1 cellular context compared by ENCODE assay signal in the genomic region with DNA sequence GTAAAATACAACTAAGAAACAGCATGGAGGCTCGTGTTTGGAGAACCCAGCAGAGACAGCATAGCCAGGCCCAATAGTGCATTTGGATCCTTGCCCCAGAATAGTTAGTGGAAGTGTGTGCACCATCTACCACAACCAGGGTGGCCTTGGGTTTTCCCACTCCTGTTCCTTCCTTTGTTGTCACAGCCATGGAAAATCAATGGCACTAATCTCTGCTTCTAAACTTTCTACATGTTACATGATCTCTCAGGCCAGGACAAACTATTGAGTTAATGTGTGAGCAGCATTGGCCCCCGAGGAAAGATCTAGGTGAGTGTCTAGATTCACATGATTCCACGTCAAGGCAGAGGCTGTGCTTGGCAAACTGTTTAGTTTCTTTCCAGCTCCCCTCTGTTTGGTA.
TF ChIP-seq lines count a peak whose summit lies in the region.

No MANE protein-coding gene starts in this region.

TF ChIP-seq in HepG2, 621 proteins besides CTCF, POLR2A, EP300 and RAD21 (continued from another document and continues in another):
- TF ChIP-seq, protein P1, sequence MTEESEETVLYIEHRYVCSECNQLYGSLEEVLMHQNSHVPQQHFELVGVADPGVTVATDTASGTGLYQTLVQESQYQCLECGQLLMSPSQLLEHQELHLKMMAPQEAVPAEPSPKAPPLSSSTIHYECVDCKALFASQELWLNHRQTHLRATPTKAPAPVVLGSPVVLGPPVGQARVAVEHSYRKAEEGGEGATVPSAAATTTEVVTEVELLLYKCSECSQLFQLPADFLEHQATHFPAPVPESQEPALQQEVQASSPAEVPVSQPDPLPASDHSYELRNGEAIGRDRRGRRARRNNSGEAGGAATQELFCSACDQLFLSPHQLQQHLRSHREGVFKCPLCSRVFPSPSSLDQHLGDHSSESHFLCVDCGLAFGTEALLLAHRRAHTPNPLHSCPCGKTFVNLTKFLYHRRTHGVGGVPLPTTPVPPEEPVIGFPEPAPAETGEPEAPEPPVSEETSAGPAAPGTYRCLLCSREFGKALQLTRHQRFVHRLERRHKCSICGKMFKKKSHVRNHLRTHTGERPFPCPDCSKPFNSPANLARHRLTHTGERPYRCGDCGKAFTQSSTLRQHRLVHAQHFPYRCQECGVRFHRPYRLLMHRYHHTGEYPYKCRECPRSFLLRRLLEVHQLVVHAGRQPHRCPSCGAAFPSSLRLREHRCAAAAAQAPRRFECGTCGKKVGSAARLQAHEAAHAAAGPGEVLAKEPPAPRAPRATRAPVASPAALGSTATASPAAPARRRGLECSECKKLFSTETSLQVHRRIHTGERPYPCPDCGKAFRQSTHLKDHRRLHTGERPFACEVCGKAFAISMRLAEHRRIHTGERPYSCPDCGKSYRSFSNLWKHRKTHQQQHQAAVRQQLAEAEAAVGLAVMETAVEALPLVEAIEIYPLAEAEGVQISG (CRISPR knock-in tag; IDR thresholded peaks at IDR 0.05): peak; percentile 46; the same call in 1 of the 2 replicates
- no peak for TF ChIP-seq ZNF746 (CRISPR knock-in tag; IDR thresholded peaks at IDR 0.05)
- TF ChIP-seq SATB2 (CRISPR knock-in tag; IDR thresholded peaks at IDR 0.05): no peak
- TF ChIP-seq AGO1 (IDR thresholded peaks at IDR 0.05; ENCODE audit: low read depth, low read length, poor library complexity, severe bottlenecking): no peak
- no peak for TF ChIP-seq STAT5B (CRISPR knock-in tag; IDR thresholded peaks at IDR 0.05)
- TF ChIP-seq, protein P2, sequence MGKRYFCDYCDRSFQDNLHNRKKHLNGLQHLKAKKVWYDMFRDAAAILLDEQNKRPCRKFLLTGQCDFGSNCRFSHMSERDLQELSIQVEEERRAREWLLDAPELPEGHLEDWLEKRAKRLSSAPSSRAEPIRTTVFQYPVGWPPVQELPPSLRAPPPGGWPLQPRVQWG (CRISPR knock-in tag; IDR thresholded peaks at IDR 0.05; ENCODE audit: borderline replicate concordance, low read depth): no peak
- TF ChIP-seq TAF1 (CRISPR knock-in tag; IDR thresholded peaks at IDR 0.05): no peak
- TF ChIP-seq ZNF256 (CRISPR knock-in tag; conservative IDR thresholded peaks at IDR 0.05): no peak
- TF ChIP-seq ZNF562 (CRISPR knock-in tag; IDR thresholded peaks at IDR 0.05; ENCODE audit: borderline replicate concordance): no peak
- TF ChIP-seq ZBTB7B (CRISPR knock-in tag; IDR thresholded peaks at IDR 0.05): no peak
- TF ChIP-seq, protein P3, sequence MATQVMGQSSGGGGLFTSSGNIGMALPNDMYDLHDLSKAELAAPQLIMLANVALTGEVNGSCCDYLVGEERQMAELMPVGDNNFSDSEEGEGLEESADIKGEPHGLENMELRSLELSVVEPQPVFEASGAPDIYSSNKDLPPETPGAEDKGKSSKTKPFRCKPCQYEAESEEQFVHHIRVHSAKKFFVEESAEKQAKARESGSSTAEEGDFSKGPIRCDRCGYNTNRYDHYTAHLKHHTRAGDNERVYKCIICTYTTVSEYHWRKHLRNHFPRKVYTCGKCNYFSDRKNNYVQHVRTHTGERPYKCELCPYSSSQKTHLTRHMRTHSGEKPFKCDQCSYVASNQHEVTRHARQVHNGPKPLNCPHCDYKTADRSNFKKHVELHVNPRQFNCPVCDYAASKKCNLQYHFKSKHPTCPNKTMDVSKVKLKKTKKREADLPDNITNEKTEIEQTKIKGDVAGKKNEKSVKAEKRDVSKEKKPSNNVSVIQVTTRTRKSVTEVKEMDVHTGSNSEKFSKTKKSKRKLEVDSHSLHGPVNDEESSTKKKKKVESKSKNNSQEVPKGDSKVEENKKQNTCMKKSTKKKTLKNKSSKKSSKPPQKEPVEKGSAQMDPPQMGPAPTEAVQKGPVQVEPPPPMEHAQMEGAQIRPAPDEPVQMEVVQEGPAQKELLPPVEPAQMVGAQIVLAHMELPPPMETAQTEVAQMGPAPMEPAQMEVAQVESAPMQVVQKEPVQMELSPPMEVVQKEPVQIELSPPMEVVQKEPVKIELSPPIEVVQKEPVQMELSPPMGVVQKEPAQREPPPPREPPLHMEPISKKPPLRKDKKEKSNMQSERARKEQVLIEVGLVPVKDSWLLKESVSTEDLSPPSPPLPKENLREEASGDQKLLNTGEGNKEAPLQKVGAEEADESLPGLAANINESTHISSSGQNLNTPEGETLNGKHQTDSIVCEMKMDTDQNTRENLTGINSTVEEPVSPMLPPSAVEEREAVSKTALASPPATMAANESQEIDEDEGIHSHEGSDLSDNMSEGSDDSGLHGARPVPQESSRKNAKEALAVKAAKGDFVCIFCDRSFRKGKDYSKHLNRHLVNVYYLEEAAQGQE (IDR thresholded peaks at IDR 0.05; ENCODE audit: borderline replicate concordance in 1 of 2, low read depth in 1 of 2, low read length in 2 of 2): no peak
- TF ChIP-seq ZNF768 (CRISPR knock-in tag; IDR thresholded peaks at IDR 0.05): no peak
- TF ChIP-seq, protein P4, sequence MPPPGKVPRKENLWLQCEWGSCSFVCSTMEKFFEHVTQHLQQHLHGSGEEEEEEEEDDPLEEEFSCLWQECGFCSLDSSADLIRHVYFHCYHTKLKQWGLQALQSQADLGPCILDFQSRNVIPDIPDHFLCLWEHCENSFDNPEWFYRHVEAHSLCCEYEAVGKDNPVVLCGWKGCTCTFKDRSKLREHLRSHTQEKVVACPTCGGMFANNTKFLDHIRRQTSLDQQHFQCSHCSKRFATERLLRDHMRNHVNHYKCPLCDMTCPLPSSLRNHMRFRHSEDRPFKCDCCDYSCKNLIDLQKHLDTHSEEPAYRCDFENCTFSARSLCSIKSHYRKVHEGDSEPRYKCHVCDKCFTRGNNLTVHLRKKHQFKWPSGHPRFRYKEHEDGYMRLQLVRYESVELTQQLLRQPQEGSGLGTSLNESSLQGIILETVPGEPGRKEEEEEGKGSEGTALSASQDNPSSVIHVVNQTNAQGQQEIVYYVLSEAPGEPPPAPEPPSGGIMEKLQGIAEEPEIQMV (CRISPR knock-in tag; IDR thresholded peaks at IDR 0.05; ENCODE audit: low read depth): no peak
- TF ChIP-seq, protein P5, sequence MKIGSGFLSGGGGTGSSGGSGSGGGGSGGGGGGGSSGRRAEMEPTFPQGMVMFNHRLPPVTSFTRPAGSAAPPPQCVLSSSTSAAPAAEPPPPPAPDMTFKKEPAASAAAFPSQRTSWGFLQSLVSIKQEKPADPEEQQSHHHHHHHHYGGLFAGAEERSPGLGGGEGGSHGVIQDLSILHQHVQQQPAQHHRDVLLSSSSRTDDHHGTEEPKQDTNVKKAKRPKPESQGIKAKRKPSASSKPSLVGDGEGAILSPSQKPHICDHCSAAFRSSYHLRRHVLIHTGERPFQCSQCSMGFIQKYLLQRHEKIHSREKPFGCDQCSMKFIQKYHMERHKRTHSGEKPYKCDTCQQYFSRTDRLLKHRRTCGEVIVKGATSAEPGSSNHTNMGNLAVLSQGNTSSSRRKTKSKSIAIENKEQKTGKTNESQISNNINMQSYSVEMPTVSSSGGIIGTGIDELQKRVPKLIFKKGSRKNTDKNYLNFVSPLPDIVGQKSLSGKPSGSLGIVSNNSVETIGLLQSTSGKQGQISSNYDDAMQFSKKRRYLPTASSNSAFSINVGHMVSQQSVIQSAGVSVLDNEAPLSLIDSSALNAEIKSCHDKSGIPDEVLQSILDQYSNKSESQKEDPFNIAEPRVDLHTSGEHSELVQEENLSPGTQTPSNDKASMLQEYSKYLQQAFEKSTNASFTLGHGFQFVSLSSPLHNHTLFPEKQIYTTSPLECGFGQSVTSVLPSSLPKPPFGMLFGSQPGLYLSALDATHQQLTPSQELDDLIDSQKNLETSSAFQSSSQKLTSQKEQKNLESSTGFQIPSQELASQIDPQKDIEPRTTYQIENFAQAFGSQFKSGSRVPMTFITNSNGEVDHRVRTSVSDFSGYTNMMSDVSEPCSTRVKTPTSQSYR (CRISPR knock-in tag; IDR thresholded peaks at IDR 0.05; ENCODE audit: borderline replicate concordance): no peak
- TF ChIP-seq MTF1 (CRISPR knock-in tag; IDR thresholded peaks at IDR 0.05): no peak
- TF ChIP-seq PHF20 (CRISPR knock-in tag; IDR thresholded peaks at IDR 0.05): no peak
- TF ChIP-seq, protein P6, sequence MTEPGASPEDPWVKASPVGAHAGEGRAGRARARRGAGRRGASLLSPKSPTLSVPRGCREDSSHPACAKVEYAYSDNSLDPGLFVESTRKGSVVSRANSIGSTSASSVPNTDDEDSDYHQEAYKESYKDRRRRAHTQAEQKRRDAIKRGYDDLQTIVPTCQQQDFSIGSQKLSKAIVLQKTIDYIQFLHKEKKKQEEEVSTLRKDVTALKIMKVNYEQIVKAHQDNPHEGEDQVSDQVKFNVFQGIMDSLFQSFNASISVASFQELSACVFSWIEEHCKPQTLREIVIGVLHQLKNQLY (CRISPR knock-in tag; IDR thresholded peaks at IDR 0.05): no peak
- TF ChIP-seq, protein P7, sequence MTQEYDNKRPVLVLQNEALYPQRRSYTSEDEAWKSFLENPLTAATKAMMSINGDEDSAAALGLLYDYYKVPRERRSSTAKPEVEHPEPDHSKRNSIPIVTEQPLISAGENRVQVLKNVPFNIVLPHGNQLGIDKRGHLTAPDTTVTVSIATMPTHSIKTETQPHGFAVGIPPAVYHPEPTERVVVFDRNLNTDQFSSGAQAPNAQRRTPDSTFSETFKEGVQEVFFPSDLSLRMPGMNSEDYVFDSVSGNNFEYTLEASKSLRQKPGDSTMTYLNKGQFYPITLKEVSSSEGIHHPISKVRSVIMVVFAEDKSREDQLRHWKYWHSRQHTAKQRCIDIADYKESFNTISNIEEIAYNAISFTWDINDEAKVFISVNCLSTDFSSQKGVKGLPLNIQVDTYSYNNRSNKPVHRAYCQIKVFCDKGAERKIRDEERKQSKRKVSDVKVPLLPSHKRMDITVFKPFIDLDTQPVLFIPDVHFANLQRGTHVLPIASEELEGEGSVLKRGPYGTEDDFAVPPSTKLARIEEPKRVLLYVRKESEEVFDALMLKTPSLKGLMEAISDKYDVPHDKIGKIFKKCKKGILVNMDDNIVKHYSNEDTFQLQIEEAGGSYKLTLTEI (CRISPR knock-in tag; conservative IDR thresholded peaks at IDR 0.05): no peak
- no peak for TF ChIP-seq SUZ12 (IDR thresholded peaks at IDR 0.05; ENCODE audit: low read depth, low read length)
- TF ChIP-seq DPF2 (CRISPR knock-in tag; IDR thresholded peaks at IDR 0.05; ENCODE audit: borderline replicate concordance, low read depth): no peak
- TF ChIP-seq, protein P8, sequence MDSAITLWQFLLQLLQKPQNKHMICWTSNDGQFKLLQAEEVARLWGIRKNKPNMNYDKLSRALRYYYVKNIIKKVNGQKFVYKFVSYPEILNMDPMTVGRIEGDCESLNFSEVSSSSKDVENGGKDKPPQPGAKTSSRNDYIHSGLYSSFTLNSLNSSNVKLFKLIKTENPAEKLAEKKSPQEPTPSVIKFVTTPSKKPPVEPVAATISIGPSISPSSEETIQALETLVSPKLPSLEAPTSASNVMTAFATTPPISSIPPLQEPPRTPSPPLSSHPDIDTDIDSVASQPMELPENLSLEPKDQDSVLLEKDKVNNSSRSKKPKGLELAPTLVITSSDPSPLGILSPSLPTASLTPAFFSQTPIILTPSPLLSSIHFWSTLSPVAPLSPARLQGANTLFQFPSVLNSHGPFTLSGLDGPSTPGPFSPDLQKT (CRISPR knock-in tag; IDR thresholded peaks at IDR 0.05; ENCODE audit: borderline replicate concordance): no peak
- peak; percentile 38; the same call in 1 of the 2 replicates for TF ChIP-seq SOX5 (CRISPR knock-in tag; IDR thresholded peaks at IDR 0.05; ENCODE audit: borderline replicate concordance)
- no peak for TF ChIP-seq ZNF143 (CRISPR knock-in tag; IDR thresholded peaks at IDR 0.05)
- TF ChIP-seq MBD4 (IDR thresholded peaks at IDR 0.05; ENCODE audit: borderline replicate concordance, low read length): no peak
- TF ChIP-seq ZNF878 (CRISPR knock-in tag; IDR thresholded peaks at IDR 0.05): no peak
- no peak for TF ChIP-seq HHEX (CRISPR knock-in tag; IDR thresholded peaks at IDR 0.05)
- TF ChIP-seq, protein P9, sequence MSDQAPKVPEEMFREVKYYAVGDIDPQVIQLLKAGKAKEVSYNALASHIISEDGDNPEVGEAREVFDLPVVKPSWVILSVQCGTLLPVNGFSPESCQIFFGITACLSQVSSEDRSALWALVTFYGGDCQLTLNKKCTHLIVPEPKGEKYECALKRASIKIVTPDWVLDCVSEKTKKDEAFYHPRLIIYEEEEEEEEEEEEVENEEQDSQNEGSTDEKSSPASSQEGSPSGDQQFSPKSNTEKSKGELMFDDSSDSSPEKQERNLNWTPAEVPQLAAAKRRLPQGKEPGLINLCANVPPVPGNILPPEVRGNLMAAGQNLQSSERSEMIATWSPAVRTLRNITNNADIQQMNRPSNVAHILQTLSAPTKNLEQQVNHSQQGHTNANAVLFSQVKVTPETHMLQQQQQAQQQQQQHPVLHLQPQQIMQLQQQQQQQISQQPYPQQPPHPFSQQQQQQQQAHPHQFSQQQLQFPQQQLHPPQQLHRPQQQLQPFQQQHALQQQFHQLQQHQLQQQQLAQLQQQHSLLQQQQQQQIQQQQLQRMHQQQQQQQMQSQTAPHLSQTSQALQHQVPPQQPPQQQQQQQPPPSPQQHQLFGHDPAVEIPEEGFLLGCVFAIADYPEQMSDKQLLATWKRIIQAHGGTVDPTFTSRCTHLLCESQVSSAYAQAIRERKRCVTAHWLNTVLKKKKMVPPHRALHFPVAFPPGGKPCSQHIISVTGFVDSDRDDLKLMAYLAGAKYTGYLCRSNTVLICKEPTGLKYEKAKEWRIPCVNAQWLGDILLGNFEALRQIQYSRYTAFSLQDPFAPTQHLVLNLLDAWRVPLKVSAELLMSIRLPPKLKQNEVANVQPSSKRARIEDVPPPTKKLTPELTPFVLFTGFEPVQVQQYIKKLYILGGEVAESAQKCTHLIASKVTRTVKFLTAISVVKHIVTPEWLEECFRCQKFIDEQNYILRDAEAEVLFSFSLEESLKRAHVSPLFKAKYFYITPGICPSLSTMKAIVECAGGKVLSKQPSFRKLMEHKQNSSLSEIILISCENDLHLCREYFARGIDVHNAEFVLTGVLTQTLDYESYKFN (CRISPR knock-in tag; conservative IDR thresholded peaks at IDR 0.05): peak; percentile 80
- TF ChIP-seq, protein P10, sequence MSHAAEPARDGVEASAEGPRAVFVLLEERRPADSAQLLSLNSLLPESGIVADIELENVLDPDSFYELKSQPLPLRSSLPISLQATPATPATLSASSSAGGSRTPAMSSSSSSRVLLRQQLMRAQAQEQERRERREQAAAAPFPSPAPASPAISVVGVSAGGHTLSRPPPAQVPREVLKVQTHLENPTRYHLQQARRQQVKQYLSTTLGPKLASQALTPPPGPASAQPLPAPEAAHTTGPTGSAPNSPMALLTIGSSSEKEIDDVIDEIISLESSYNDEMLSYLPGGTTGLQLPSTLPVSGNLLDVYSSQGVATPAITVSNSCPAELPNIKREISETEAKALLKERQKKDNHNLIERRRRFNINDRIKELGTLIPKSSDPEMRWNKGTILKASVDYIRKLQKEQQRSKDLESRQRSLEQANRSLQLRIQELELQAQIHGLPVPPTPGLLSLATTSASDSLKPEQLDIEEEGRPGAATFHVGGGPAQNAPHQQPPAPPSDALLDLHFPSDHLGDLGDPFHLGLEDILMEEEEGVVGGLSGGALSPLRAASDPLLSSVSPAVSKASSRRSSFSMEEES (CRISPR knock-in tag; IDR thresholded peaks at IDR 0.05): no peak
- no peak for TF ChIP-seq ZNF619 (CRISPR knock-in tag; IDR thresholded peaks at IDR 0.05)
- no peak for TF ChIP-seq GTF3A (CRISPR knock-in tag; conservative IDR thresholded peaks at IDR 0.05)
- TF ChIP-seq ZNF556 (CRISPR knock-in tag; IDR thresholded peaks at IDR 0.05; ENCODE audit: borderline replicate concordance): no peak
- no peak for TF ChIP-seq ZSCAN22 (CRISPR knock-in tag; IDR thresholded peaks at IDR 0.05)
- no peak for TF ChIP-seq KLF9 (CRISPR knock-in tag; IDR thresholded peaks at IDR 0.05; ENCODE audit: low read depth)
- TF ChIP-seq PHB2 (IDR thresholded peaks at IDR 0.05; ENCODE audit: partially characterized antibody): no peak
- no peak for TF ChIP-seq ZNF235 (CRISPR knock-in tag; IDR thresholded peaks at IDR 0.05; ENCODE audit: borderline replicate concordance)
- no peak for TF ChIP-seq ISX (CRISPR knock-in tag; conservative IDR thresholded peaks at IDR 0.05)
- TF ChIP-seq RXRB (CRISPR knock-in tag; IDR thresholded peaks at IDR 0.05; ENCODE audit: borderline replicate concordance): peak; percentile 75
- no peak for TF ChIP-seq ZNF749 (CRISPR knock-in tag; IDR thresholded peaks at IDR 0.05; ENCODE audit: borderline replicate concordance)
